8 cellular contexts compared by ENCODE assay signal in genomic region chr10:132962623-132963429, GRCh38. TPM values are rescaled to one million over a fixed set of nuclear protein-coding genes. Genes with fewer than 3 reads are reported as not detected.
A peak's percentile ranks its signal among the peaks of the same experiment; 100 is the strongest.
DNase-seq lines count a peak whose midpoint lies in the region; ATAC-seq and TF ChIP-seq lines count a peak whose summit lies in the region.

No MANE protein-coding gene starts in this region.

- H3K27ac ChIP-seq in tibial nerve = peak overlapping the region in 1 of 4 donors; percentile 47

- no peaks in the 10 kb centered on the region for H3K36me3 ChIP-seq in tibial nerve

- peaks cover 0 to 20% of the 10 kb centered on the region in 2 donors for H3K27me3 ChIP-seq in tibial nerve

- TF ChIP-seq POLR2A in tibial nerve (IDR thresholded peaks at IDR 0.05) = no peak

- DNase-seq in activated T-helper 2 cell treated with anti-CD3 and anti-CD28 coated beads, Interferon-gamma antibody, Interleukin-2, Interleukin-4, amounts not matched to agents 10 μg/mL and 5 μg/mL and 100 μg/mL, durations not matched to agents 14 hours and 24 hours and 36 hours (ENCODE audit: low spot score) = no peak
- DNase-seq in left lobe of liver (ENCODE audit: low spot score) = no peak
- no peak for DNase-seq in tibial nerve (ENCODE audit: low spot score in 2 of 2)
- DNase-seq in SIG-M5 treated with dmso at 0.1 percent for 504 hours (lab: John Stamatoyannopoulos, UW; ENCODE audit: unreplicated experiment) = no peak
- DNase-seq in COLO668 (lab: John Stamatoyannopoulos, UW; ENCODE audit: unreplicated experiment) = no peak

- intact Hi-C loops in activated T-helper 2 cell treated with anti-CD3 and anti-CD28 coated beads, Interferon-gamma antibody, Interleukin-2, Interleukin-4, amounts not matched to agents 10 μg/mL and 5 μg/mL and 100 μg/mL, durations not matched to agents 14 hours and 24 hours and 36 hours (cut with micrococcal nuclease) = no loop called here

- no peaks in the 10 kb centered on the region for H3K9me3 ChIP-seq in tibial nerve

- H3K27me3 Mint-ChIP-seq in activated T-helper 2 cell treated with anti-CD3 and anti-CD28 coated beads, Interferon-gamma antibody, Interleukin-2, Interleukin-4, amounts not matched to agents 10 μg/mL and 5 μg/mL and 100 μg/mL, durations not matched to agents 14 hours and 24 hours and 36 hours (ENCODE audit: low read depth) = peaks cover 24% of the 10 kb centered on the region

- H3K4me1 Mint-ChIP-seq in activated T-helper 2 cell treated with anti-CD3 and anti-CD28 coated beads, Interferon-gamma antibody, Interleukin-2, Interleukin-4, amounts not matched to agents 10 μg/mL and 5 μg/mL and 100 μg/mL, durations not matched to agents 14 hours and 24 hours and 36 hours (ENCODE audit: low read depth) = peaks cover 12% of the 10 kb centered on the region

- no peaks in the 10 kb centered on the region for H3K9me3 Mint-ChIP-seq in activated T-helper 2 cell treated with anti-CD3 and anti-CD28 coated beads, Interferon-gamma antibody, Interleukin-2, Interleukin-4, amounts not matched to agents 10 μg/mL and 5 μg/mL and 100 μg/mL, durations not matched to agents 14 hours and 24 hours and 36 hours

- no peak for TF ChIP-seq CTCF in tibial nerve (IDR thresholded peaks at IDR 0.05)

- ATAC-seq in GM18502 (IDR thresholded peaks at IDR 0.05; ENCODE audit: poor library complexity, unreplicated experiment) (peak; percentile 51), HG02759 (IDR thresholded peaks at IDR 0.05; ENCODE audit: unreplicated experiment) (peak; percentile 27), left lobe of liver (peak; percentile 23), HG03025 (IDR thresholded peaks at IDR 0.05; ENCODE audit: low FRiP score, unreplicated experiment) (no peak)

- WGBS in tibial nerve, 2 donors = 40 to 43% methylated on average over 11 of the region's 11 CpGs

- TF ChIP-seq EP300 in tibial nerve (IDR thresholded peaks at IDR 0.05) = no peak

- H3K27ac Mint-ChIP-seq in activated T-helper 2 cell treated with anti-CD3 and anti-CD28 coated beads, Interferon-gamma antibody, Interleukin-2, Interleukin-4, amounts not matched to agents 10 μg/mL and 5 μg/mL and 100 μg/mL, durations not matched to agents 14 hours and 24 hours and 36 hours = peak overlapping the region; percentile 48

- H3K4me3 ChIP-seq in tibial nerve = peak overlapping the region; percentile 38 to 66 (median 60)

- H3K4me1 ChIP-seq in tibial nerve = peaks cover 0 to 19% (median 2%) of the 10 kb centered on the region in 4 donors

- no peaks in the 10 kb centered on the region for H3K36me3 Mint-ChIP-seq in activated T-helper 2 cell treated with anti-CD3 and anti-CD28 coated beads, Interferon-gamma antibody, Interleukin-2, Interleukin-4, amounts not matched to agents 10 μg/mL and 5 μg/mL and 100 μg/mL, durations not matched to agents 14 hours and 24 hours and 36 hours (ENCODE audit: low read depth)

- H3K4me3 Mint-ChIP-seq in activated T-helper 2 cell treated with anti-CD3 and anti-CD28 coated beads, Interferon-gamma antibody, Interleukin-2, Interleukin-4, amounts not matched to agents 10 μg/mL and 5 μg/mL and 100 μg/mL, durations not matched to agents 14 hours and 24 hours and 36 hours (ENCODE audit: low read depth) = peak overlapping the region; percentile 84

RNA-seq across cellular contexts. Expression of gene CFAP46, which starts 20.5 kb away (rescaled TPM):
- not detected in 2 replicates for total RNA-seq in activated T-helper 2 cell treated with anti-CD3 and anti-CD28 coated beads, Interferon-gamma antibody, Interleukin-2, Interleukin-4, amounts not matched to agents 10 μg/mL and 5 μg/mL and 100 μg/mL, durations not matched to agents 14 hours and 24 hours and 36 hours
- 0.08 TPM for total RNA-seq in left lobe of liver
- 1 to 10 TPM in 1 of 4 donors, under 1 TPM in 1, not detected in 2; 0.90 to 1.4 TPM for total RNA-seq in tibial nerve
